27 cellular contexts compared by ENCODE assay signal in genomic region chr12:46504494-46504893, GRCh38.
"Had no signal": no experiment of that assay in that cellular context is flagged by ENCODE, and none has a peak within 500 bp of the region (broad histone marks: within the 10 kb centered on the region; RNA-seq: fewer than 3 reads in every experiment).

No MANE protein-coding gene starts in this region.

- DNase-seq: hippocampal formation; kidney; left colon; left lung; midbrain; mucosa of descending colon; naive thymus-derived CD4-positive, alpha-beta T cell; ovary; retina; right cardiac atrium; sigmoid colon; small intestine; spleen; stimulated activated CD4-positive, alpha-beta T cell treated with anti-CD3 and anti-CD28 coated beads, Interleukin-4, amount 100 ng/mL, for 24 hours; stimulated activated naive CD4-positive, alpha-beta T cell; tibial artery; trophoblast cell; upper lobe of right lung had no signal

- H3K9me3 ChIP-seq: ovary, upper lobe of right lung had no signal

- H3K4me3 Mint-ChIP-seq: memory B cell; naive thymus-derived CD4-positive, alpha-beta T cell; natural killer cell treated with Interleukin-12 subunit alpha and Interleukin-12 subunit beta and Interleukin-15 and Interleukin-18, amount 100 ng/mL, for 72 hours; stimulated activated effector memory CD8-positive, alpha-beta T cell treated with anti-CD3 and anti-CD28 coated beads, Interleukin-12 subunit alpha, Interleukin-12 subunit beta, amount 100 ng/mL, for 72 hours; stimulated activated naive CD8-positive, alpha-beta T cell treated with anti-CD3 and anti-CD28 coated beads, Interleukin-15, Interleukin-2, amounts not matched to agents 100 ng/mL and 50 ng/mL, for 24 hours had no signal

- H3K4me1 ChIP-seq: left lung, sigmoid colon, spleen, suprapubic skin, upper lobe of right lung had no signal

- H3K27ac Mint-ChIP-seq: memory B cell; naive thymus-derived CD4-positive, alpha-beta T cell; natural killer cell treated with Interleukin-12 subunit alpha and Interleukin-12 subunit beta and Interleukin-15 and Interleukin-18, amount 100 ng/mL, for 72 hours; progenitor cell of endocrine pancreas; stimulated activated effector memory CD8-positive, alpha-beta T cell treated with anti-CD3 and anti-CD28 coated beads, Interleukin-12 subunit alpha, Interleukin-12 subunit beta, amount 100 ng/mL, for 72 hours; stimulated activated naive CD8-positive, alpha-beta T cell treated with anti-CD3 and anti-CD28 coated beads, Interleukin-15, Interleukin-2, amounts not matched to agents 100 ng/mL and 50 ng/mL, for 24 hours had no signal

- FAIRE-seq: kidney, small intestine, urothelium cell line had no signal

- H3K4me3 ChIP-seq: left lung, lung, mucosa of descending colon, ovary, sigmoid colon, spleen, suprapubic skin, thoracic aorta, tibial artery, upper lobe of right lung had no signal

- H3K27me3 Mint-ChIP-seq: memory B cell; naive thymus-derived CD4-positive, alpha-beta T cell; natural killer cell treated with Interleukin-12 subunit alpha and Interleukin-12 subunit beta and Interleukin-15 and Interleukin-18, amount 100 ng/mL, for 72 hours; progenitor cell of endocrine pancreas; stimulated activated naive CD8-positive, alpha-beta T cell treated with anti-CD3 and anti-CD28 coated beads, Interleukin-15, Interleukin-2, amounts not matched to agents 100 ng/mL and 50 ng/mL, for 24 hours had no signal

- H3K36me3 Mint-ChIP-seq: stimulated activated effector memory CD8-positive, alpha-beta T cell treated with anti-CD3 and anti-CD28 coated beads, Interleukin-12 subunit alpha, Interleukin-12 subunit beta, amount 100 ng/mL, for 72 hours had no signal

- H3K27me3 ChIP-seq: left lung, ovary, sigmoid colon, spleen, suprapubic skin, tibial artery, upper lobe of right lung had no signal

- ATAC-seq: left colon; left lung; mucosa of descending colon; naive thymus-derived CD4-positive, alpha-beta T cell; natural killer cell treated with Interleukin-12 subunit alpha and Interleukin-12 subunit beta and Interleukin-15 and Interleukin-18, amount 100 ng/mL, for 72 hours; right cardiac atrium; stimulated activated effector memory CD8-positive, alpha-beta T cell treated with anti-CD3 and anti-CD28 coated beads, Interleukin-12 subunit alpha, Interleukin-12 subunit beta, amount 100 ng/mL, for 72 hours; upper lobe of right lung had no signal

- H3K27ac ChIP-seq: left lung, ovary, sigmoid colon, spleen, suprapubic skin, thoracic aorta, tibial artery, upper lobe of right lung had no signal

- H3K36me3 ChIP-seq: left lung, ovary, sigmoid colon, spleen, suprapubic skin, thoracic aorta, tibial artery, upper lobe of right lung had no signal
